ENCODE assay signal across 28 cellular contexts in genomic region chr16:84159006-84159405, GRCh38. TPM values are rescaled to one million over a fixed set of nuclear protein-coding genes. Genes with fewer than 3 reads are reported as not detected.
DNase-seq lines count a peak whose midpoint lies in the region; ATAC-seq and TF ChIP-seq lines count a peak whose summit lies in the region.
"Had no signal": no experiment of that assay in that cellular context is flagged by ENCODE, and none has a peak within 500 bp of the region (broad histone marks: within the 10 kb centered on the region; RNA-seq: fewer than 3 reads in every experiment).

No MANE protein-coding gene starts in this region.

- H2BK15ac ChIP-seq in neuronal stem cell (ENCODE audit: low read length), result no peak overlapping the region

- no peak overlapping the region for H2AFZ ChIP-seq in GM23248
- peak overlapping the region; percentile 9; the same call in 1 of the 2 replicates for H2AFZ ChIP-seq in SK-N-SH (ENCODE audit: low read depth)
- H2AFZ ChIP-seq in neuronal stem cell (ENCODE audit: low read length), result peak overlapping the region; percentile 65

- H2BK12ac ChIP-seq in neuronal stem cell (ENCODE audit: low read length), result no peak overlapping the region

- no peaks in the 10 kb centered on the region for H3K4me1 ChIP-seq in GM23248 (ENCODE audit: insufficient read depth)
- peaks cover 0 to 2% of the 10 kb centered on the region in 2 experiments; a peak in 1 of 4 replicates for H3K4me1 ChIP-seq in SK-N-SH (ENCODE audit: control insufficient read depth in 1 of 2, insufficient read depth in 2 of 2, low read depth in 1 of 2, low read length in 1 of 2)
- H3K4me1 ChIP-seq in neuronal stem cell (ENCODE audit: control insufficient read depth in 2 of 2, insufficient read depth in 1 of 2, low read depth in 1 of 2, low read length in 2 of 2), result no peaks in the 10 kb centered on the region
- no peaks in the 10 kb centered on the region for H3K4me1 ChIP-seq in ascending aorta
- H3K4me1 ChIP-seq in esophagus squamous epithelium, result no peaks in the 10 kb centered on the region
- H3K4me1 ChIP-seq: HAP-1 had no signal

- H3K9me3 Mint-ChIP-seq in activated CD8-positive, alpha-beta T cell treated with anti-CD3 and anti-CD28 coated beads, Interleukin-2, amount 10 ng/mL, durations not matched to agents 7 days and 5 days (ENCODE audit: insufficient read depth), result no peaks in the 10 kb centered on the region
- H3K9me3 Mint-ChIP-seq: T-helper 1 cell treated with Interleukin-12 subunit alpha and Interleukin-12 subunit beta and Interleukin-4 antibody, amounts not matched to agents 30 μg/mL and 1 μg/mL, for 36 hours had no signal

- H3K9me2 ChIP-seq in GM23248 (ENCODE audit: insufficient read depth), result no peaks in the 10 kb centered on the region
- H3K9me2 ChIP-seq in SK-N-SH, result no peaks in the 10 kb centered on the region

- intact Hi-C loops in ascending aorta (cut with DNase I), result no loop called here
- intact Hi-C loops in esophagus squamous epithelium (cut with DNase I), result no loop called here

- TF ChIP-seq POLR2A in esophagus squamous epithelium (IDR thresholded peaks at IDR 0.05), result no peak

- H3K4me3 Mint-ChIP-seq in activated CD8-positive, alpha-beta T cell treated with anti-CD3 and anti-CD28 coated beads, Interleukin-2, amount 10 ng/mL, durations not matched to agents 7 days and 5 days, result no peak overlapping the region
- H3K4me3 Mint-ChIP-seq: IgD-negative memory B cell; T-helper 1 cell treated with Interleukin-12 subunit alpha and Interleukin-12 subunit beta and Interleukin-4 antibody, amounts not matched to agents 30 μg/mL and 1 μg/mL, for 36 hours had no signal

- no peaks in the 10 kb centered on the region for H3K79me2 ChIP-seq in GM23248 (ENCODE audit: insufficient read depth)
- H3K79me2 ChIP-seq in SK-N-SH (ENCODE audit: insufficient read depth), result no peaks in the 10 kb centered on the region

- no peak overlapping the region for H3K4ac ChIP-seq in neuronal stem cell (ENCODE audit: low read length)

- H3K9me3 ChIP-seq in GM23248 (ENCODE audit: low read depth) (no peaks in the 10 kb centered on the region), SK-N-SH (no peaks in the 10 kb centered on the region), neuronal stem cell (replicated peaks in 1 of 2; ENCODE audit: control insufficient read depth in 2 of 2, insufficient read depth in 1 of 2, low read depth in 1 of 2, low read length in 2 of 2) (no peaks in the 10 kb centered on the region), ascending aorta (no peaks in the 10 kb centered on the region), esophagus squamous epithelium (no peaks in the 10 kb centered on the region)
- H3K9me3 ChIP-seq: HAP-1 had no signal

- POLR2A ChIA-PET in SK-N-SH (lab: Yijun Ruan, JAX), result no interaction called here
- POLR2A ChIA-PET in activated CD8-positive, alpha-beta T cell treated with anti-CD3 and anti-CD28 coated beads, Interleukin-2, amount 10 ng/mL, durations not matched to agents 7 days and 5 days (lab: Charles Lee), result no interaction called here

- H4K8ac ChIP-seq in neuronal stem cell (ENCODE audit: low read depth, low read length), result no peak overlapping the region

- WGBS in GM23248 (ENCODE audit: low coverage in 1 of 2, low lambda C conversion rate in 2 of 2, missing lambda C conversion rate in 2 of 2), 2 experiments, result 15 to 22% methylated on average over 9 of the region's 9 CpGs
- 18% methylated on average over 7 of the region's 9 CpGs for WGBS in SK-N-SH (ENCODE audit: low lambda C conversion rate)
- WGBS in neuronal stem cell (ENCODE audit: extremely low coverage in 2 of 2, insufficient read length in 2 of 2, insufficient replicate concordance in 1 of 2), 2 donors, result no CpG with 5 or more reads among the region's 9 CpGs
- WGBS in esophagus squamous epithelium, 2 donors, result 26 to 39% methylated on average over 9 of the region's 9 CpGs

- no peak overlapping the region for H4K91ac ChIP-seq in neuronal stem cell (ENCODE audit: low read depth, low read length, poor library complexity)

- H4K20me1 ChIP-seq in GM23248 (ENCODE audit: insufficient read depth) (no peaks in the 10 kb centered on the region), SK-N-SH (ENCODE audit: insufficient read depth) (no peaks in the 10 kb centered on the region)

- H3K27me3 Mint-ChIP-seq in activated CD8-positive, alpha-beta T cell treated with anti-CD3 and anti-CD28 coated beads, Interleukin-2, amount 10 ng/mL, durations not matched to agents 7 days and 5 days (ENCODE audit: low read depth), result peaks cover 44% of the 10 kb centered on the region

- in situ Hi-C loops in GM23248 (cut with MboI), result no loop called here

- H3K9ac ChIP-seq in GM23248 (no peak overlapping the region), SK-N-SH (no peak overlapping the region), neuronal stem cell (ENCODE audit: low read depth, low read length, poor library complexity) (no peak overlapping the region)

- no peak overlapping the region for H3K18ac ChIP-seq in neuronal stem cell (ENCODE audit: low read length)

- H3K23ac ChIP-seq in neuronal stem cell (ENCODE audit: low read depth, low read length, poor library complexity), result no peak overlapping the region

- no peak overlapping the region for H2AK5ac ChIP-seq in neuronal stem cell (ENCODE audit: low read depth, low read length)

- H3K4me3 ChIP-seq in GM23248 (no peak overlapping the region), SK-N-SH (ENCODE audit: low read depth in 2 of 2, low read length in 1 of 2) (peak overlapping the region in 1 of 2 experiments; percentile 4; a peak in 1 of 4 replicates), neuronal stem cell (ENCODE audit: low read length in 2 of 2) (no peak overlapping the region), ascending aorta (no peak overlapping the region), esophagus squamous epithelium (no peak overlapping the region)
- H3K4me3 ChIP-seq: HAP-1 had no signal

- H2BK5ac ChIP-seq in neuronal stem cell (ENCODE audit: low read length), result no peak overlapping the region

- TF ChIP-seq RAD21 in SK-N-SH (IDR thresholded peaks at IDR 0.05; ENCODE audit: low read length), result no peak

- H3K36me3 Mint-ChIP-seq in activated CD8-positive, alpha-beta T cell treated with anti-CD3 and anti-CD28 coated beads, Interleukin-2, amount 10 ng/mL, durations not matched to agents 7 days and 5 days (ENCODE audit: low read depth), result no peaks in the 10 kb centered on the region
- H3K36me3 Mint-ChIP-seq: IgD-negative memory B cell had no signal

- no peak overlapping the region for H3K27ac Mint-ChIP-seq in activated CD8-positive, alpha-beta T cell treated with anti-CD3 and anti-CD28 coated beads, Interleukin-2, amount 10 ng/mL, durations not matched to agents 7 days and 5 days
- H3K27ac Mint-ChIP-seq: IgD-negative memory B cell; T-helper 1 cell treated with Interleukin-12 subunit alpha and Interleukin-12 subunit beta and Interleukin-4 antibody, amounts not matched to agents 30 μg/mL and 1 μg/mL, for 36 hours had no signal

- H3K27me3 ChIP-seq in GM23248 (replicated peaks; ENCODE audit: insufficient read depth) (peaks cover 25% of the 10 kb centered on the region), SK-N-SH (ENCODE audit: insufficient read depth) (peaks cover 16% of the 10 kb centered on the region; the same call in 1 of the 2 replicates), neuronal stem cell (ENCODE audit: control insufficient read depth in 3 of 3, insufficient read depth in 3 of 3, low read depth in 1 of 3, low read length in 3 of 3) (peaks cover 0 to 27% (median 0%) of the 10 kb centered on the region in 3 experiments), ascending aorta (no peaks in the 10 kb centered on the region), esophagus squamous epithelium (peaks cover 0 to 56% (median 0%) of the 10 kb centered on the region in 4 donors)

- H3K79me1 ChIP-seq in neuronal stem cell (ENCODE audit: low read depth, low read length), result no peaks in the 10 kb centered on the region

- H3K27ac ChIP-seq in GM23248, result no peak overlapping the region
- no peak overlapping the region for H3K27ac ChIP-seq in SK-N-SH (ENCODE audit: low read depth in 2 of 2, low read length in 1 of 2)
- H3K27ac ChIP-seq in neuronal stem cell (replicated peaks; ENCODE audit: low read length), result no peak overlapping the region
- no peak overlapping the region for H3K27ac ChIP-seq in ascending aorta
- H3K27ac ChIP-seq in esophagus squamous epithelium, result no peak overlapping the region
- H3K27ac ChIP-seq: RWPE1 had no signal

- ATAC-seq in activated CD8-positive, alpha-beta T cell treated with anti-CD3 and anti-CD28 coated beads, Interleukin-2, amount 10 ng/mL, durations not matched to agents 7 days and 5 days, result no peak
- ATAC-seq: Panc1 had no signal

- CTCF ChIA-PET in SK-N-SH (lab: Yijun Ruan, JAX), result interaction anchor here (0.7 to 1.0 kb wide), 2 partner anchors 16 to 25 kb away, joined by 3 to 4 read pairs; no protein-coding TSS in a partner anchor
- CTCF ChIA-PET in activated CD8-positive, alpha-beta T cell treated with anti-CD3 and anti-CD28 coated beads, Interleukin-2, amount 10 ng/mL, durations not matched to agents 7 days and 5 days (lab: Charles Lee), result no interaction called here

- no peak for TF ChIP-seq CTCF in SK-N-SH (IDR thresholded peaks at IDR 0.05)
- TF ChIP-seq CTCF in ascending aorta (IDR thresholded peaks at IDR 0.05), result no peak
- TF ChIP-seq CTCF in esophagus squamous epithelium (IDR thresholded peaks at IDR 0.05), result no peak

- no peak overlapping the region for H2BK120ac ChIP-seq in neuronal stem cell (ENCODE audit: low read depth, low read length)

- no peaks in the 10 kb centered on the region for H3F3A ChIP-seq in GM23248 (ENCODE audit: insufficient read depth)
- H3F3A ChIP-seq in SK-N-SH (replicated peaks; ENCODE audit: insufficient read depth), result no peaks in the 10 kb centered on the region

- H3K4me1 Mint-ChIP-seq in activated CD8-positive, alpha-beta T cell treated with anti-CD3 and anti-CD28 coated beads, Interleukin-2, amount 10 ng/mL, durations not matched to agents 7 days and 5 days (ENCODE audit: low read depth), result no peaks in the 10 kb centered on the region
- H3K4me1 Mint-ChIP-seq: IgD-negative memory B cell had no signal

- no peak for TF ChIP-seq EP300 in SK-N-SH (IDR thresholded peaks at IDR 0.05; ENCODE audit: borderline replicate concordance in 1 of 2, low read depth in 1 of 2, low read length in 1 of 2)

- H3K36me3 ChIP-seq in GM23248 (ENCODE audit: low read depth) (no peaks in the 10 kb centered on the region), SK-N-SH (replicated peaks in 1 of 2; ENCODE audit: control insufficient read depth in 1 of 2, insufficient read depth in 2 of 2, low read length in 1 of 2) (no peaks in the 10 kb centered on the region), neuronal stem cell (replicated peaks in 1 of 2; ENCODE audit: control insufficient read depth in 2 of 2, insufficient read depth in 2 of 2, low read length in 2 of 2) (no peaks in the 10 kb centered on the region), ascending aorta (no peaks in the 10 kb centered on the region), esophagus squamous epithelium (no peaks in the 10 kb centered on the region)
- H3K36me3 ChIP-seq: HAP-1 had no signal

- H3K14ac ChIP-seq in neuronal stem cell (ENCODE audit: low read length), result no peak overlapping the region

- H3K4me2 ChIP-seq in GM23248 (ENCODE audit: unreplicated experiment), result no peak overlapping the region
- peak overlapping the region; percentile 46 for H3K4me2 ChIP-seq in SK-N-SH
- no peak overlapping the region for H3K4me2 ChIP-seq in neuronal stem cell (ENCODE audit: insufficient read depth, low read length, poor library complexity, severe bottlenecking)

- DNase-seq in NCI-H2107 treated with DMSO at 0.1 percent for 48 hours (lab: John Stamatoyannopoulos, UW; ENCODE audit: unreplicated experiment) (peak; percentile 21), NCI-H2107 (lab: John Stamatoyannopoulos, UW) (no peak), GM23248 (peak; percentile 11), SK-N-SH (peak; percentile 45), neuronal stem cell (ENCODE audit: low spot score) (no peak), ascending aorta (ENCODE audit: low spot score in 2 of 2) (no peak), esophagus squamous epithelium (lab: John Stamatoyannopoulos, UW) (no peak)
- no peak for DNase-seq in activated CD8-positive, alpha-beta T cell treated with anti-CD3 and anti-CD28 coated beads, Interleukin-2, amount 10 ng/mL, durations not matched to agents 7 days and 5 days
- DNase-seq: 8988T, ACHN, Calu3, DMS79 treated with DMSO at 0.1 percent for 48 hours, GF-D8, GOT3, NCI-H1048, NCI-H187, NCI-H2081 treated with DMSO at 0.1 percent for 48 hours, NCI-H345, NCI-H510A treated with DMSO at 0.1 percent for 48 hours, NCI-H82, SHP77, SW 1271 had no signal

RNA-seq across cellular contexts. Expression of gene DNAAF1, which starts 13.9 kb away (rescaled TPM):
- total RNA-seq in GM23248 (2014; rRNA removed; shearing (Covaris generic)), result not detected in 2 replicates
- polyA plus RNA-seq in GM23248 (2016; fragmentation: Nextera tagmentation; extraction: Ambion mirVana) (not detected in 2 replicates), SK-N-SH (2012; rRNA removed) (0.26 and 0.35 TPM in 2 replicates)
- 0.09 TPM in 2 replicates for polyA plus RNA-seq in SK-N-SH (2012; cell fraction: cytosol; rRNA removed)
- polyA plus RNA-seq in SK-N-SH (2012; cell fraction: nucleus; rRNA removed), result 2.1 and 2.2 TPM in 2 replicates
- 0.21 TPM for polyA plus RNA-seq in neuronal stem cell (2013, experiment 1 of 2)
- polyA plus RNA-seq in neuronal stem cell (2013, experiment 2 of 2), result 0.24 TPM
- total RNA-seq in ascending aorta (not detected), esophagus squamous epithelium (under 1 TPM in 1 of 4 donors, not detected in 3; under 0.01 TPM)
- not detected for total RNA-seq in activated CD8-positive, alpha-beta T cell treated with anti-CD3 and anti-CD28 coated beads, Interleukin-2, amount 10 ng/mL, durations not matched to agents 7 days and 5 days
- total RNA-seq: Calu3 had no signal
- polyA plus RNA-seq: BJ, IgD-negative memory B cell had no signal

RNA-seq across cellular contexts. Expression of gene HSDL1, which starts 14.0 kb away (rescaled TPM):
- 17.0 and 19.9 TPM in 2 replicates for total RNA-seq in GM23248 (2014; rRNA removed; shearing (Covaris generic))
- polyA plus RNA-seq in GM23248 (2016; fragmentation: Nextera tagmentation; extraction: Ambion mirVana), result 10.8 and 12.0 TPM in 2 replicates
- 14.5 and 19.3 TPM in 2 replicates for polyA plus RNA-seq in SK-N-SH (2012; rRNA removed)
- 18.4 and 19.0 TPM in 2 replicates for polyA plus RNA-seq in SK-N-SH (2012; cell fraction: cytosol; rRNA removed)
- 9.7 and 18.6 TPM in 2 replicates for polyA plus RNA-seq in SK-N-SH (2012; cell fraction: nucleus; rRNA removed)
- 43.5 TPM for polyA plus RNA-seq in neuronal stem cell (2013, experiment 1 of 2)
- polyA plus RNA-seq in neuronal stem cell (2013, experiment 2 of 2), result 44.6 TPM
- 12.0 TPM for total RNA-seq in ascending aorta
- total RNA-seq in esophagus squamous epithelium, result 1 to 10 TPM; 5.0 to 9.7 (median 8.6) TPM
- total RNA-seq in activated CD8-positive, alpha-beta T cell treated with anti-CD3 and anti-CD28 coated beads, Interleukin-2, amount 10 ng/mL, durations not matched to agents 7 days and 5 days, result 10 to 100 TPM; 10.4 to 12.3 TPM

RNA-seq across cellular contexts. Expression of gene TAF1C, which starts 27.9 kb away (rescaled TPM):
- total RNA-seq in GM23248 (2014; rRNA removed; shearing (Covaris generic)), result 24.7 and 31.5 TPM in 2 replicates
- polyA plus RNA-seq in GM23248 (2016; fragmentation: Nextera tagmentation; extraction: Ambion mirVana) (13.5 and 18.1 TPM in 2 replicates), SK-N-SH (2012; rRNA removed) (49.3 and 56.1 TPM in 2 replicates)
- 7.4 and 12.2 TPM in 2 replicates for polyA plus RNA-seq in SK-N-SH (2012; cell fraction: cytosol; rRNA removed)
- 440 and 505 TPM in 2 replicates for polyA plus RNA-seq in SK-N-SH (2012; cell fraction: nucleus; rRNA removed)
- 44.6 TPM for polyA plus RNA-seq in neuronal stem cell (2013, experiment 1 of 2)
- polyA plus RNA-seq in neuronal stem cell (2013, experiment 2 of 2), result 41.1 TPM
- total RNA-seq in ascending aorta (151 TPM), esophagus squamous epithelium (10 to 100 TPM; 23.9 to 43.7 (median 32.1) TPM)
- total RNA-seq in activated CD8-positive, alpha-beta T cell treated with anti-CD3 and anti-CD28 coated beads, Interleukin-2, amount 10 ng/mL, durations not matched to agents 7 days and 5 days, result 10 to 100 TPM; 53.4 to 62.3 TPM

RNA-seq across cellular contexts. Expression of gene ADAD2, which starts 32.0 kb away (rescaled TPM):
- total RNA-seq in GM23248 (2014; rRNA removed; shearing (Covaris generic)), result not detected in 2 replicates
- not detected in 2 replicates for polyA plus RNA-seq in GM23248 (2016; fragmentation: Nextera tagmentation; extraction: Ambion mirVana)
- polyA plus RNA-seq in SK-N-SH (2012; rRNA removed), result not detected in 2 replicates
- not detected in 2 replicates for polyA plus RNA-seq in SK-N-SH (2012; cell fraction: cytosol; rRNA removed)
- 0.02 and 0.04 TPM in 2 replicates for polyA plus RNA-seq in SK-N-SH (2012; cell fraction: nucleus; rRNA removed)
- not detected for polyA plus RNA-seq in neuronal stem cell (2013, experiment 1 of 2)
- not detected for polyA plus RNA-seq in neuronal stem cell (2013, experiment 2 of 2)
- not detected for total RNA-seq in ascending aorta
- 1 to 10 TPM in 3 of 4 donors, not detected in 1; 1.1 to 4.2 (median 1.9) TPM for total RNA-seq in esophagus squamous epithelium
- total RNA-seq in activated CD8-positive, alpha-beta T cell treated with anti-CD3 and anti-CD28 coated beads, Interleukin-2, amount 10 ng/mL, durations not matched to agents 7 days and 5 days, result under 1 TPM in 1 of 2 experiments, not detected in 1; 0.18 TPM
- total RNA-seq: Calu3 had no signal
- polyA plus RNA-seq: BJ, IgD-negative memory B cell had no signal

RNA-seq across cellular contexts. Expression of gene MBTPS1, which starts 42.3 kb away (rescaled TPM):
- total RNA-seq in GM23248 (2014; rRNA removed; shearing (Covaris generic)), result 95.7 and 103 TPM in 2 replicates
- 84.0 and 88.1 TPM in 2 replicates for polyA plus RNA-seq in GM23248 (2016; fragmentation: Nextera tagmentation; extraction: Ambion mirVana)
- polyA plus RNA-seq in SK-N-SH (2012; rRNA removed), result 81.6 and 84.9 TPM in 2 replicates
- polyA plus RNA-seq in SK-N-SH (2012; cell fraction: cytosol; rRNA removed), result 81.9 and 82.5 TPM in 2 replicates
- 140 and 164 TPM in 2 replicates for polyA plus RNA-seq in SK-N-SH (2012; cell fraction: nucleus; rRNA removed)
- 59.6 TPM for polyA plus RNA-seq in neuronal stem cell (2013, experiment 1 of 2)
- 60.5 TPM for polyA plus RNA-seq in neuronal stem cell (2013, experiment 2 of 2)
- 95.6 TPM for total RNA-seq in ascending aorta
- total RNA-seq in esophagus squamous epithelium, result 10 to 100 TPM; 36.3 to 77.6 (median 53.0) TPM
- 10 to 100 TPM; 49.3 to 52.7 TPM for total RNA-seq in activated CD8-positive, alpha-beta T cell treated with anti-CD3 and anti-CD28 coated beads, Interleukin-2, amount 10 ng/mL, durations not matched to agents 7 days and 5 days

Comparison
In these comparisons a context has a peak if more than half of its experiments do, and no peak if none do; other contexts are left out.
1. DNase-seq: peak in NCI-H2107 treated with DMSO at 0.1 percent for 48 hours (single experiment), GM23248 (single experiment) and SK-N-SH (single experiment); none in NCI-H2107 (single experiment), neuronal stem cell (single experiment), ascending aorta (0 of 2), esophagus squamous epithelium (single experiment) and activated CD8-positive, alpha-beta T cell treated with anti-CD3 and anti-CD28 coated beads, Interleukin-2, amount 10 ng/mL, durations not matched to agents 7 days and 5 days (single experiment).